ENCODE assay signal across 21 cellular contexts in the genomic region with DNA sequence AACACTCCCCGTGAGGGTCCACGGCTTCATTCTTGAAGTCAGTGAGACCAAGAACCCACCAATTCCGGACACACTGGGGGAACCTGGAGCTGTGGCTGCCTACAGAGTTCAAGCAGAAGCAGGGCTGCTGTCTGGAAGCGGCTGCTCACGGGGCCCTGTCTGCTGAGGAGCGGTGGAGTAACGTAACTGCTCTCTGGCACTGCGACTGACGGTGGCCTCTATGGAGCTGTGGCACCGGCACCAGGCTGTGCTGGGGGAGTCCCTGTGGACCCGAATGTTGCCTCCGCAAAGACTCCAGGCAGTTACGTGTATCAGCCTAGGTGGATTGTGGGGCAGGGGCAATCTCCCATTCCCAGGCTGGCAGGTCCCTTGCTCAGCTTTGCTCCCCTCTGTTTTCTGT.
"Had no signal": no experiment of that assay in that cellular context is flagged by ENCODE, and none has a peak within 500 bp of the region (broad histone marks: within the 10 kb centered on the region; RNA-seq: fewer than 3 reads in every experiment).

No MANE protein-coding gene starts in this region.

- H3K27ac Mint-ChIP-seq: mesothelial cell of epicardium; naive B cell; natural killer cell; nephron progenitor cell; neural progenitor cell; stimulated activated naive B cell treated with anti-CD40 and anti-IgM and Interleukin-4, amounts not matched to agents 10 μg/mL and 1 μg/mL and 100 μg/mL, for 72 hours; type B pancreatic cell had no signal

- H3K36me3 Mint-ChIP-seq: mesothelial cell of epicardium; naive B cell; natural killer cell; neural progenitor cell; stimulated activated naive B cell treated with anti-CD40 and anti-IgM and Interleukin-4, amounts not matched to agents 10 μg/mL and 1 μg/mL and 100 μg/mL, for 72 hours; type B pancreatic cell had no signal

- H3K4me3 Mint-ChIP-seq: mesothelial cell of epicardium; naive B cell; natural killer cell; nephron progenitor cell; neural progenitor cell; stimulated activated naive B cell treated with anti-CD40 and anti-IgM and Interleukin-4, amounts not matched to agents 10 μg/mL and 1 μg/mL and 100 μg/mL, for 72 hours; type B pancreatic cell had no signal

- H3K4me1 Mint-ChIP-seq: mesothelial cell of epicardium; naive B cell; natural killer cell; nephron progenitor cell; neural progenitor cell; stimulated activated naive B cell treated with anti-CD40 and anti-IgM and Interleukin-4, amounts not matched to agents 10 μg/mL and 1 μg/mL and 100 μg/mL, for 72 hours had no signal

- H3K27me3 Mint-ChIP-seq: naive B cell; stimulated activated naive B cell treated with anti-CD40 and anti-IgM and Interleukin-4, amounts not matched to agents 10 μg/mL and 1 μg/mL and 100 μg/mL, for 72 hours; type B pancreatic cell had no signal

- DNase-seq: hypothalamus; islet precursor cell; left ventricle myocardium inferior; mesendoderm; naive B cell; natural killer cell; nephron progenitor cell; ovary; retina; stimulated activated CD4-positive, alpha-beta T cell treated with anti-CD3 and anti-CD28 coated beads, Interleukin-12 subunit alpha, Interleukin-12 subunit beta, amount 100 ng/mL, for 4 hours; stimulated activated CD4-positive, alpha-beta T cell treated with anti-CD3 and anti-CD28 coated beads, Interleukin-15, amount 100 ng/mL, for 24 hours; stimulated activated CD4-positive, alpha-beta T cell treated with anti-CD3 and anti-CD28 coated beads, Interleukin-2, amount 100 ng/mL, for 24 hours; stimulated activated CD4-positive, alpha-beta T cell treated with anti-CD3 and anti-CD28 coated beads, Interleukin-4, amount 100 ng/mL, for 1 hour; stimulated activated naive B cell treated with anti-CD40 and anti-IgM and Interleukin-4, amounts not matched to agents 10 μg/mL and 1 μg/mL and 100 μg/mL, for 72 hours; stimulated activated naive CD8-positive, alpha-beta T cell treated with anti-CD3 and anti-CD28 coated beads, Interleukin-15, Interleukin-2, amounts not matched to agents 100 U/mL and 50 U/mL, for 24 hours; stomach; tibial artery; uterus had no signal

- H3K9me3 Mint-ChIP-seq: stimulated activated naive B cell treated with anti-CD40 and anti-IgM and Interleukin-4, amounts not matched to agents 10 μg/mL and 1 μg/mL and 100 μg/mL, for 72 hours had no signal
